In genomic region chr11:73163638-73164174, GRCh38 we compare ENCODE assay signal across 13 cellular contexts.
"Had no signal": no experiment of that assay in that cellular context is flagged by ENCODE, and none has a peak within 500 bp of the region (broad histone marks: within the 10 kb centered on the region; RNA-seq: fewer than 3 reads in every experiment).

No MANE protein-coding gene starts in this region.

- H3K27me3 ChIP-seq: pancreas had no signal

- H3K4me1 ChIP-seq: pancreas had no signal

- H3K4me3 ChIP-seq: pancreas had no signal

- FAIRE-seq: frontal cortex, pancreas, urothelium cell line had no signal

- DNase-seq: activated CD4-positive, alpha-beta T cell treated with anti-CD3 and anti-CD28 coated beads for 48 hours; activated naive CD4-positive, alpha-beta T cell treated with Interleukin-2 at 50 U/mL for 16 hours; anterior cingulate cortex; cerebellar nuclear complex; dermis blood vessel endothelial cell; effector memory CD8-positive, alpha-beta T cell; head of caudate nucleus; midbrain; pancreas; stimulated activated CD4-positive, alpha-beta T cell treated with anti-CD3 and anti-CD28 coated beads, Interleukin-1b, Interleukin-23, amount 100 ng/mL, for 48 hours; T-helper 17 cell had no signal

- H3K27ac ChIP-seq: pancreas had no signal

- H3K9me3 ChIP-seq: pancreas had no signal

- H3K36me3 ChIP-seq: pancreas had no signal
